In genomic region chr19:32458500-32459123, GRCh38 we compare ENCODE assay signal across 10 cellular contexts. TPM values are rescaled to one million over a fixed set of nuclear protein-coding genes. Genes with fewer than 3 reads are reported as not detected.
DNase-seq lines count a peak whose midpoint lies in the region; ATAC-seq, FAIRE-seq and TF ChIP-seq lines count a peak whose summit lies in the region.
"Had no signal": no experiment of that assay in that cellular context is flagged by ENCODE, and none has a peak within 500 bp of the region (broad histone marks: within the 10 kb centered on the region; RNA-seq: fewer than 3 reads in every experiment).

No MANE protein-coding gene starts in this region.

- DNase-seq in bronchial epithelial cell (ENCODE audit: low read depth) (peak; percentile 19), WTC11 (ENCODE audit: low spot score) (no peak), osteocyte (ENCODE audit: extremely low spot score, unreplicated experiment) (no peak), uterus (no peak)
- DNase-seq: activated CD8-positive, alpha-beta memory T cell treated with anti-CD3 and anti-CD28 coated beads, Interleukin-2, amount 50 U/mL, for 48 hours had no signal

- TF ChIP-seq CTCF in bronchial epithelial cell (IDR thresholded peaks at IDR 0.05; ENCODE audit: insufficient read depth, low read length, severe bottlenecking) (no peak), WTC11 (IDR thresholded peaks at IDR 0.05) (no peak), osteocyte (IDR thresholded peaks at IDR 0.05) (no peak), uterus (IDR thresholded peaks at IDR 0.05) (no peak)

- H3K27ac Mint-ChIP-seq in WTC11, result no peak overlapping the region
- no peak overlapping the region for H3K27ac Mint-ChIP-seq in osteocyte (ENCODE audit: unreplicated experiment)

- ATAC-seq in GM18499 (IDR thresholded peaks at IDR 0.05; ENCODE audit: insufficient read depth, unreplicated experiment), result peak; percentile 64
- ATAC-seq in GM19452 (IDR thresholded peaks at IDR 0.05; ENCODE audit: unreplicated experiment), result peak; percentile 91
- ATAC-seq in HG03064 (IDR thresholded peaks at IDR 0.05; ENCODE audit: low read depth, unreplicated experiment), result peak; percentile 74
- ATAC-seq in WTC11, result no peak
- no peak for ATAC-seq in esophagus mucosa
- ATAC-seq: left lobe of liver had no signal

- H3K9me3 Mint-ChIP-seq in WTC11, result no peaks in the 10 kb centered on the region
- no peaks in the 10 kb centered on the region for H3K9me3 Mint-ChIP-seq in osteocyte (ENCODE audit: unreplicated experiment)

- H3K4me3 ChIP-seq in bronchial epithelial cell (ENCODE audit: low read depth, low read length), result no peak overlapping the region
- no peak overlapping the region for H3K4me3 ChIP-seq in uterus

- H3K27me3 ChIP-seq in bronchial epithelial cell (ENCODE audit: control insufficient read depth, insufficient read depth, low read length) (no peaks in the 10 kb centered on the region), uterus (no peaks in the 10 kb centered on the region)

- H3K4me1 Mint-ChIP-seq in WTC11 (no peaks in the 10 kb centered on the region), osteocyte (ENCODE audit: unreplicated experiment) (no peaks in the 10 kb centered on the region)

- H3K4me3 Mint-ChIP-seq in WTC11 (no peak overlapping the region), osteocyte (ENCODE audit: unreplicated experiment) (no peak overlapping the region)

- no peak overlapping the region for H3K27ac ChIP-seq in uterus

- CTCF ChIA-PET in WTC11 (lab: Charles Lee), result no interaction called here

- no peak for TF ChIP-seq POLR2A in uterus (IDR thresholded peaks at IDR 0.05)

- intact Hi-C loops in uterus (cut with DNase I; ENCODE audit: low total_unique reads), result no loop called here

- no peak for FAIRE-seq in bronchial epithelial cell (lab: Jason Lieb, UNC)

- H3K36me3 Mint-ChIP-seq in WTC11, result peaks cover 39% of the 10 kb centered on the region
- peaks cover 39% of the 10 kb centered on the region for H3K36me3 Mint-ChIP-seq in osteocyte (ENCODE audit: unreplicated experiment)

- H3K36me3 ChIP-seq in bronchial epithelial cell (ENCODE audit: control insufficient read depth, insufficient read depth, low read length) (no peaks in the 10 kb centered on the region), uterus (no peaks in the 10 kb centered on the region)

- H3K9me3 ChIP-seq in uterus, result no peaks in the 10 kb centered on the region

- H3K27me3 Mint-ChIP-seq in WTC11 (ENCODE audit: low read depth) (no peaks in the 10 kb centered on the region), osteocyte (ENCODE audit: unreplicated experiment) (no peaks in the 10 kb centered on the region)

- H3K4me1 ChIP-seq in uterus, result no peaks in the 10 kb centered on the region

- POLR2A ChIA-PET in WTC11 (lab: Charles Lee), result no interaction called here

TF ChIP-seq in WTC11, 78 proteins besides CTCF, POLR2A, EP300 and RAD21:
- TF ChIP-seq PRDM15 (CRISPR knock-in tag; IDR thresholded peaks at IDR 0.05) (no peak), E2F5 (CRISPR knock-in tag; IDR thresholded peaks at IDR 0.05) (no peak)

RNA-seq across cellular contexts. Expression of gene DPY19L3, which starts 53.0 kb away (rescaled TPM):
- total RNA-seq in bronchial epithelial cell (4.9 and 5.8 TPM in 2 replicates), WTC11 (2021) (63.0 to 74.3 TPM (median 73.2 TPM) in 3 replicates), esophagus mucosa (9.0 TPM), osteocyte (75.4 and 77.9 TPM in 2 replicates), uterus (10 to 100 TPM; 10.2 to 58.9 (median 34.7) TPM)

Comparison
In these comparisons a context has a peak if more than half of its experiments do, and no peak if none do; other contexts are left out.
1. ATAC-seq: peak in GM18499 (single experiment), GM19452 (single experiment) and HG03064 (single experiment); none in WTC11 (single experiment) and esophagus mucosa (single experiment).